Comparison of ENCODE assay signal across 8 cellular contexts in genomic region chr9:35814106-35814840, GRCh38. TPM values are rescaled to one million over a fixed set of nuclear protein-coding genes. Genes with fewer than 3 reads are reported as not detected.
DNase-seq lines count a peak whose midpoint lies in the region; ATAC-seq and TF ChIP-seq lines count a peak whose summit lies in the region.

No MANE protein-coding gene starts in this region.

- H3K4me1 Mint-ChIP-seq in activated T-helper 1 cell treated with anti-CD3 and anti-CD28 coated beads, Interleukin-12 subunit alpha, Interleukin-12 subunit beta, Interleukin-2, Interleukin-4 antibody, amounts not matched to agents 30 ng/mL and 10 ng/mL and 1 ng/mL, durations not matched to agents 14 hours and 24 hours and 36 hours (ENCODE audit: low read depth), result peaks cover 31% of the 10 kb centered on the region
- peaks cover 36% of the 10 kb centered on the region for H3K4me1 Mint-ChIP-seq in nephron

- intact Hi-C loops in activated T-helper 1 cell treated with anti-CD3 and anti-CD28 coated beads, Interleukin-12 subunit alpha, Interleukin-12 subunit beta, Interleukin-2, Interleukin-4 antibody, amounts not matched to agents 30 ng/mL and 10 ng/mL and 1 ng/mL, durations not matched to agents 14 hours and 24 hours and 36 hours (cut with micrococcal nuclease), result loop anchor here (2.0 to 10.0 kb wide), 6 partner anchors 155 to 1357 kb away; partner anchors contain the start of genes CCDC107, DNAI1, FAM219A and GLIPR2

- peak overlapping the region; percentile 93 for H3K27ac Mint-ChIP-seq in activated T-helper 1 cell treated with anti-CD3 and anti-CD28 coated beads, Interleukin-12 subunit alpha, Interleukin-12 subunit beta, Interleukin-2, Interleukin-4 antibody, amounts not matched to agents 30 ng/mL and 10 ng/mL and 1 ng/mL, durations not matched to agents 14 hours and 24 hours and 36 hours
- H3K27ac Mint-ChIP-seq in nephron, result peak overlapping the region; percentile 86 to 97 (median 89)

- peaks cover 14% of the 10 kb centered on the region for H3K36me3 Mint-ChIP-seq in activated T-helper 1 cell treated with anti-CD3 and anti-CD28 coated beads, Interleukin-12 subunit alpha, Interleukin-12 subunit beta, Interleukin-2, Interleukin-4 antibody, amounts not matched to agents 30 ng/mL and 10 ng/mL and 1 ng/mL, durations not matched to agents 14 hours and 24 hours and 36 hours (ENCODE audit: low read depth)
- H3K36me3 Mint-ChIP-seq in nephron (ENCODE audit: low read depth), result no peaks in the 10 kb centered on the region

- H3K27me3 Mint-ChIP-seq in activated T-helper 1 cell treated with anti-CD3 and anti-CD28 coated beads, Interleukin-12 subunit alpha, Interleukin-12 subunit beta, Interleukin-2, Interleukin-4 antibody, amounts not matched to agents 30 ng/mL and 10 ng/mL and 1 ng/mL, durations not matched to agents 14 hours and 24 hours and 36 hours (ENCODE audit: insufficient read depth), result peaks cover 6% of the 10 kb centered on the region
- H3K27me3 Mint-ChIP-seq in nephron (ENCODE audit: low read depth), result no peaks in the 10 kb centered on the region

- no peaks in the 10 kb centered on the region for H3K9me3 Mint-ChIP-seq in activated T-helper 1 cell treated with anti-CD3 and anti-CD28 coated beads, Interleukin-12 subunit alpha, Interleukin-12 subunit beta, Interleukin-2, Interleukin-4 antibody, amounts not matched to agents 30 ng/mL and 10 ng/mL and 1 ng/mL, durations not matched to agents 14 hours and 24 hours and 36 hours
- no peaks in the 10 kb centered on the region for H3K9me3 Mint-ChIP-seq in nephron

- DNase-seq in Ammon's horn (ENCODE audit: low spot score), result peak; percentile 73
- DNase-seq in NCI-H146 treated with DMSO at 0.1 percent for 48 hours (lab: John Stamatoyannopoulos, UW; ENCODE audit: unreplicated experiment), result peak; percentile 52
- peak; percentile 25 for DNase-seq in activated T-helper 1 cell treated with anti-CD3 and anti-CD28 coated beads, Interleukin-12 subunit alpha, Interleukin-12 subunit beta, Interleukin-2, Interleukin-4 antibody, amounts not matched to agents 30 ng/mL and 10 ng/mL and 1 ng/mL, durations not matched to agents 14 hours and 24 hours and 36 hours (ENCODE audit: low spot score)
- peak; percentile 59 for DNase-seq in foreskin melanocyte
- DNase-seq in effector CD4-positive, alpha-beta T cell, result no peak

- peak overlapping the region; percentile 68 for H3K4me3 ChIP-seq in GM12875 (ENCODE audit: low read depth, low read length)

- peak; percentile 37; the same call in 1 of the 2 replicates for TF ChIP-seq CTCF in GM12875 (IDR thresholded peaks at IDR 0.05; ENCODE audit: borderline replicate concordance, insufficient read depth, low read depth, low read length)
- peak; percentile 18 to 50 (median 26) for TF ChIP-seq CTCF in nephron (IDR thresholded peaks at IDR 0.05; ENCODE audit: unreplicated experiment in 3 of 3)

- ATAC-seq in HG02852 (IDR thresholded peaks at IDR 0.05; ENCODE audit: unreplicated experiment), result peak; percentile 14

- H3K4me3 Mint-ChIP-seq in activated T-helper 1 cell treated with anti-CD3 and anti-CD28 coated beads, Interleukin-12 subunit alpha, Interleukin-12 subunit beta, Interleukin-2, Interleukin-4 antibody, amounts not matched to agents 30 ng/mL and 10 ng/mL and 1 ng/mL, durations not matched to agents 14 hours and 24 hours and 36 hours, result peak overlapping the region; percentile 91
- peak overlapping the region; percentile 86 to 94 (median 92) for H3K4me3 Mint-ChIP-seq in nephron

RNA-seq across cellular contexts. Expression of gene HINT2, which starts 0.6 kb away (rescaled TPM):
- 47.5 and 55.3 TPM in 2 replicates for total RNA-seq in activated T-helper 1 cell treated with anti-CD3 and anti-CD28 coated beads, Interleukin-12 subunit alpha, Interleukin-12 subunit beta, Interleukin-2, Interleukin-4 antibody, amounts not matched to agents 30 ng/mL and 10 ng/mL and 1 ng/mL, durations not matched to agents 14 hours and 24 hours and 36 hours

RNA-seq across cellular contexts. Expression of gene SPAG8, which starts 2.2 kb away (rescaled TPM):
- 0.66 and 1.0 TPM in 2 replicates for total RNA-seq in activated T-helper 1 cell treated with anti-CD3 and anti-CD28 coated beads, Interleukin-12 subunit alpha, Interleukin-12 subunit beta, Interleukin-2, Interleukin-4 antibody, amounts not matched to agents 30 ng/mL and 10 ng/mL and 1 ng/mL, durations not matched to agents 14 hours and 24 hours and 36 hours

RNA-seq across cellular contexts. Expression of gene FAM221B, which starts 14.3 kb away (rescaled TPM):
- not detected in 2 replicates for total RNA-seq in activated T-helper 1 cell treated with anti-CD3 and anti-CD28 coated beads, Interleukin-12 subunit alpha, Interleukin-12 subunit beta, Interleukin-2, Interleukin-4 antibody, amounts not matched to agents 30 ng/mL and 10 ng/mL and 1 ng/mL, durations not matched to agents 14 hours and 24 hours and 36 hours

RNA-seq across cellular contexts. Expression of gene TMEM8B, which starts 14.8 kb away (rescaled TPM):
- 1.7 and 1.9 TPM in 2 replicates for total RNA-seq in activated T-helper 1 cell treated with anti-CD3 and anti-CD28 coated beads, Interleukin-12 subunit alpha, Interleukin-12 subunit beta, Interleukin-2, Interleukin-4 antibody, amounts not matched to agents 30 ng/mL and 10 ng/mL and 1 ng/mL, durations not matched to agents 14 hours and 24 hours and 36 hours

RNA-seq across cellular contexts. Expression of gene NPR2, which starts 22.9 kb away (rescaled TPM):
- 9.3 and 10.4 TPM in 2 replicates for total RNA-seq in activated T-helper 1 cell treated with anti-CD3 and anti-CD28 coated beads, Interleukin-12 subunit alpha, Interleukin-12 subunit beta, Interleukin-2, Interleukin-4 antibody, amounts not matched to agents 30 ng/mL and 10 ng/mL and 1 ng/mL, durations not matched to agents 14 hours and 24 hours and 36 hours
